In genomic region chr3:171458857-171459129, GRCh38 we compare ENCODE assay signal across 1 cellular context.
TF ChIP-seq lines count a peak whose summit lies in the region.

No MANE protein-coding gene starts in this region.

TF ChIP-seq in SK-N-SH, 30 proteins besides CTCF, POLR2A, EP300 and RAD21 (continued from another document):
- TF ChIP-seq REST (IDR thresholded peaks at IDR 0.05; ENCODE audit: low read depth, low read length), result no peak
TF ChIP-seq in SK-N-SH: peak in this region for 0.
